Comparison of ENCODE assay signal across 19 cellular contexts in genomic region chr16:72689851-72690250, GRCh38.
"Had no signal": no experiment of that assay in that cellular context is flagged by ENCODE, and none has a peak within 500 bp of the region (broad histone marks: within the 10 kb centered on the region; RNA-seq: fewer than 3 reads in every experiment).

No MANE protein-coding gene starts in this region.

- H3K9me3 Mint-ChIP-seq: activated T-helper 17 cell treated with anti-CD3 and anti-CD28 coated beads, Interleukin-2, amount 50 U/mL, for 72 hours; natural killer cell treated with Interleukin-12 subunit alpha and Interleukin-12 subunit beta and Interleukin-15 and Interleukin-18, amount 100 ng/mL, for 72 hours had no signal

- H3K36me3 Mint-ChIP-seq: natural killer cell treated with Interleukin-12 subunit alpha and Interleukin-12 subunit beta and Interleukin-15 and Interleukin-18, amount 100 ng/mL, for 72 hours had no signal

- ATAC-seq: activated T-helper 17 cell treated with anti-CD3 and anti-CD28 coated beads, Interleukin-2, amount 50 U/mL, for 72 hours; left lobe of liver; natural killer cell treated with Interleukin-12 subunit alpha and Interleukin-12 subunit beta and Interleukin-15 and Interleukin-18, amount 100 ng/mL, for 72 hours; stimulated activated naive B cell treated with anti-CD40 and anti-IgM and Interleukin-4, amounts not matched to agents 10 μg/mL and 1 μg/mL and 100 μg/mL, for 72 hours; T-helper 17 cell had no signal

- H3K27me3 Mint-ChIP-seq: activated naive CD8-positive, alpha-beta T cell treated with anti-CD3 and anti-CD28 coated beads for 36 hours; activated T-helper 17 cell treated with anti-CD3 and anti-CD28 coated beads, Interleukin-2, amount 50 U/mL, for 72 hours; stimulated activated naive B cell treated with anti-CD40 and anti-IgM and Interleukin-4, amounts not matched to agents 10 μg/mL and 1 μg/mL and 100 μg/mL, for 72 hours had no signal

- H3K27me3 ChIP-seq: thyroid gland had no signal

- DNase-seq: activated CD4-positive, alpha-beta T cell treated with anti-CD3 and anti-CD28 coated beads, Interleukin-2, amount 50 U/mL, for 48 hours; activated naive CD4-positive, alpha-beta T cell; activated naive CD8-positive, alpha-beta T cell treated with anti-CD3 and anti-CD28 coated beads for 36 hours; amniotic stem cell; caudate nucleus; erythroblast; glutamatergic neuron; hypothalamus; retina; stimulated activated naive B cell treated with anti-CD40 and anti-IgM and Interleukin-4, amounts not matched to agents 10 μg/mL and 1 μg/mL and 100 μg/mL, for 72 hours; T-helper 17 cell; thyroid gland had no signal

- H3K4me1 ChIP-seq: thyroid gland had no signal

- H3K27ac Mint-ChIP-seq: activated naive CD8-positive, alpha-beta T cell treated with anti-CD3 and anti-CD28 coated beads for 36 hours; activated T-helper 17 cell treated with anti-CD3 and anti-CD28 coated beads, Interleukin-2, amount 50 U/mL, for 72 hours; mesothelial cell of epicardium; natural killer cell treated with Interleukin-12 subunit alpha and Interleukin-12 subunit beta and Interleukin-15 and Interleukin-18, amount 100 ng/mL, for 72 hours; stimulated activated naive B cell treated with anti-CD40 and anti-IgM and Interleukin-4, amounts not matched to agents 10 μg/mL and 1 μg/mL and 100 μg/mL, for 72 hours; T-helper 17 cell had no signal

- H3K4me3 Mint-ChIP-seq: activated naive CD8-positive, alpha-beta T cell treated with anti-CD3 and anti-CD28 coated beads for 36 hours; activated T-helper 17 cell treated with anti-CD3 and anti-CD28 coated beads, Interleukin-2, amount 50 U/mL, for 72 hours; mesothelial cell of epicardium; natural killer cell treated with Interleukin-12 subunit alpha and Interleukin-12 subunit beta and Interleukin-15 and Interleukin-18, amount 100 ng/mL, for 72 hours; stimulated activated naive B cell treated with anti-CD40 and anti-IgM and Interleukin-4, amounts not matched to agents 10 μg/mL and 1 μg/mL and 100 μg/mL, for 72 hours; T-helper 17 cell had no signal

- H3K27ac ChIP-seq: coronary artery, thyroid gland, VCaP had no signal

- H3K4me1 Mint-ChIP-seq: activated naive CD8-positive, alpha-beta T cell treated with anti-CD3 and anti-CD28 coated beads for 36 hours; activated T-helper 17 cell treated with anti-CD3 and anti-CD28 coated beads, Interleukin-2, amount 50 U/mL, for 72 hours; mesothelial cell of epicardium; T-helper 17 cell had no signal

- H3K9me3 ChIP-seq: thyroid gland had no signal

- H3K4me3 ChIP-seq: coronary artery, lung, thyroid gland had no signal

- H3K36me3 ChIP-seq: thyroid gland had no signal
